1 cellular context compared by ENCODE assay signal in genomic region chr1:46405204-46405555, GRCh38.
TF ChIP-seq lines count a peak whose summit lies in the region.

No MANE protein-coding gene starts in this region.

TF ChIP-seq in IMR-90, 13 proteins besides CTCF, POLR2A, EP300 and RAD21 (continued from another document):
- no peak for TF ChIP-seq MXI1 (IDR thresholded peaks at IDR 0.05; ENCODE audit: borderline replicate concordance, low read depth, low read length)
